Comparison of ENCODE assay signal across 8 cellular contexts in the genomic region with DNA sequence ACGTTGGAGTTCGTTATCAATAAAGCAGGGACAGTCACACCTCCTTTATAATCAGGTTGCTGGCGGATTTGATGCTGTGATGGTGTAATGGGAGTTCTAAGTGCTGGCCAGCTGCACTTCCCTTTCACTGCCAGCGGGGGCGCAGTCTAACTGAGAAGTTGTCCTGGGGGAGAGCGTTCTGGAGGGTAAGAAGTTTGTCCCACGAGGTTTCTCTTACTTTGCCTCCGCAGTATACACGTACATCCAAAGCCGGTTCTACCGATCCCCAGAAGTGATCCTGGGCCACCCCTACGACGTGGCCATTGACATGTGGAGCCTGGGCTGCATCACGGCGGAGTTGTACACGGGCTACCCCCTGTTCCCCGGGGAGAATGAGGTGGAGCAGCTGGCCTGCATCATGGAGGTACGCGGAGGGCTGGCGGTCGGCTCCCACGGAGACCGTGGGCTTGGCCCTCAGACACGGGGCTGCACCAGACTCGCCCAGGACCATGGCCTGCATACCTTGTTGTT. TPM values are rescaled to one million over a fixed set of nuclear protein-coding genes. Genes with fewer than 3 reads are reported as not detected.
DNase-seq lines count a peak whose midpoint lies in the region; ATAC-seq and TF ChIP-seq lines count a peak whose summit lies in the region.

No MANE protein-coding gene starts in this region.

- no peaks in the 10 kb centered on the region for H3K9me3 Mint-ChIP-seq in activated B cell treated with CpG ODN at 0.5 μM for 24 hours

- H3K4me3 Mint-ChIP-seq in activated B cell treated with CpG ODN at 0.5 μM for 24 hours = peak overlapping the region; percentile 98

- H3K27ac Mint-ChIP-seq in activated B cell treated with CpG ODN at 0.5 μM for 24 hours = peak overlapping the region; percentile 91

- DNase-seq in AG08395 (ENCODE audit: low spot score) (peak; percentile 92), NCI-H2196 (lab: John Stamatoyannopoulos, UW; ENCODE audit: unreplicated experiment) (peak; percentile 72), activated B cell treated with CpG ODN at 0.5 μM for 24 hours (peak; percentile 66), caudate nucleus (lab: John Stamatoyannopoulos, UW) (peak in 59 of 61 donors; percentile 14 to 94 (median 69)), iris pigment epithelial cell (ENCODE audit: low read depth) (peak; percentile 89)
- DNase-seq in stimulated activated CD4-positive, alpha-beta T cell treated with anti-CD3 and anti-CD28 coated beads, Interleukin-12 subunit alpha, Interleukin-12 subunit beta, amount 100 ng/mL, for 4 hours = peak; percentile 71

- CTCF ChIA-PET in activated B cell treated with CpG ODN at 0.5 μM for 24 hours (lab: Charles Lee) = interaction anchor here (0.6 to 1.6 kb wide), 8 partner anchors 18 to 154 kb away, joined by 3 to 8 read pairs (median 3); a partner anchor contains a TSS

- peaks cover 19% of the 10 kb centered on the region for H3K4me1 Mint-ChIP-seq in activated B cell treated with CpG ODN at 0.5 μM for 24 hours

- TF ChIP-seq CTCF in activated B cell treated with CpG ODN at 0.5 μM for 24 hours (IDR thresholded peaks at IDR 0.05) = peak; percentile 84

- H3K27ac ChIP-seq in caudate nucleus (ENCODE audit: low read depth, low read length) = peak overlapping the region; percentile 56

- intact Hi-C loops in activated B cell treated with CpG ODN at 0.5 μM for 24 hours (cut with micrococcal nuclease) = loop anchor here (1.0 to 2.0 kb wide), 5 partner anchors 37 to 224 kb away; a partner anchor contains a TSS

- no peaks in the 10 kb centered on the region for H3K27me3 Mint-ChIP-seq in activated B cell treated with CpG ODN at 0.5 μM for 24 hours

- POLR2A ChIA-PET in activated B cell treated with CpG ODN at 0.5 μM for 24 hours (lab: Charles Lee) = interaction anchor here (1.2 to 1.3 kb wide), 3 partner anchors 34 to 44 kb away, joined by 3 to 9 read pairs (median 4); a partner anchor contains a TSS

- peaks cover 19% of the 10 kb centered on the region for H3K36me3 Mint-ChIP-seq in activated B cell treated with CpG ODN at 0.5 μM for 24 hours (ENCODE audit: low read depth)

- peak; percentile 86 for ATAC-seq in GM18858 (IDR thresholded peaks at IDR 0.05; ENCODE audit: unreplicated experiment)
- peak; percentile 93 for ATAC-seq in HG03095 (IDR thresholded peaks at IDR 0.05; ENCODE audit: unreplicated experiment)
- ATAC-seq in activated B cell treated with CpG ODN at 0.5 μM for 24 hours (ENCODE audit: low read depth) = peak; percentile 97

RNA-seq across cellular contexts. Expression of a gene that starts 42.7 kb away (rescaled TPM):
- total RNA-seq in activated B cell treated with CpG ODN at 0.5 μM for 24 hours = 19.0 and 22.1 TPM in 2 replicates

RNA-seq across cellular contexts. Expression of a gene that starts 44.1 kb away (rescaled TPM):
- 3.4 and 3.7 TPM in 2 replicates for total RNA-seq in activated B cell treated with CpG ODN at 0.5 μM for 24 hours

RNA-seq across cellular contexts. Expression of a gene that starts 44.2 kb away (rescaled TPM):
- 108 and 125 TPM in 2 replicates for total RNA-seq in activated B cell treated with CpG ODN at 0.5 μM for 24 hours

Comparison
In these comparisons a context has a peak if more than half of its experiments do, and no peak if none do; other contexts are left out.
1. Peak in every context shown above with its lines: DNase-seq, ATAC-seq and H3K27ac ChIP-seq.